11 cellular contexts compared by ENCODE assay signal in genomic region chr3:23728651-23729117, GRCh38.
DNase-seq lines count a peak whose midpoint lies in the region; FAIRE-seq and TF ChIP-seq lines count a peak whose summit lies in the region.
"Had no signal": no experiment of that assay in that cellular context is flagged by ENCODE, and none has a peak within 500 bp of the region (broad histone marks: within the 10 kb centered on the region; RNA-seq: fewer than 3 reads in every experiment).

No MANE protein-coding gene starts in this region.

- POLR2A ChIA-PET in PC-9 (lab: Charles Lee; ENCODE audit: unreplicated experiment), result interaction anchor here (0.5 to 0.6 kb wide), 6 partner anchors 72 to 693 kb away, joined by 3 to 12 read pairs (median 5); partner anchors contain the start of genes NKIRAS1 and RPL15

- H3K4me2 ChIP-seq in PC-9, result peak overlapping the region; percentile 50

- H3K4me1 Mint-ChIP-seq in endodermal cell (peaks cover 16% of the 10 kb centered on the region), mesothelial cell of epicardium (peaks cover 12% of the 10 kb centered on the region)

- no peak overlapping the region; the same call in 1 of the 2 replicates for H2AFZ ChIP-seq in PC-9

- H3K9me3 ChIP-seq in PC-9 (ENCODE audit: insufficient read depth, low read depth), result no peaks in the 10 kb centered on the region
- H3K9me3 ChIP-seq in endodermal cell (ENCODE audit: control insufficient read depth, low read length), result no peaks in the 10 kb centered on the region
- no peaks in the 10 kb centered on the region for H3K9me3 ChIP-seq in right atrium auricular region

- H3K27ac ChIP-seq in PC-9, result peak overlapping the region; percentile 77
- no peak overlapping the region for H3K27ac ChIP-seq in endodermal cell (ENCODE audit: low read depth, low read length)
- no peak overlapping the region for H3K27ac ChIP-seq in right atrium auricular region

- no peak overlapping the region for H3K4me3 Mint-ChIP-seq in endodermal cell
- H3K4me3 Mint-ChIP-seq in mesothelial cell of epicardium, result no peak overlapping the region
- H3K4me3 Mint-ChIP-seq: activated CD8-positive, alpha-beta T cell treated with anti-CD3 and anti-CD28 coated beads for 36 hours had no signal

- H3K9me3 Mint-ChIP-seq in endodermal cell (no peaks in the 10 kb centered on the region), mesothelial cell of epicardium (peaks cover 8% of the 10 kb centered on the region)
- H3K9me3 Mint-ChIP-seq: activated CD8-positive, alpha-beta T cell treated with anti-CD3 and anti-CD28 coated beads for 36 hours had no signal

- H3K36me3 Mint-ChIP-seq in endodermal cell (ENCODE audit: low read depth) (no peaks in the 10 kb centered on the region), mesothelial cell of epicardium (no peaks in the 10 kb centered on the region)

- CTCF ChIA-PET in PC-9 (lab: Charles Lee), result no interaction called here

- H3K4me1 ChIP-seq in PC-9 (replicated peaks; ENCODE audit: insufficient read depth), result peaks cover 54% of the 10 kb centered on the region
- peaks cover 8% of the 10 kb centered on the region for H3K4me1 ChIP-seq in endodermal cell (ENCODE audit: control insufficient read depth, insufficient read depth, low read length)
- H3K4me1 ChIP-seq in right atrium auricular region, result peaks cover 0 to 4% of the 10 kb centered on the region in 2 donors

- FAIRE-seq in G401.6 (lab: Jason Lieb, UNC), result peak; percentile 69

- H3K27ac Mint-ChIP-seq in endodermal cell (no peak overlapping the region), mesothelial cell of epicardium (peak overlapping the region; percentile 75)
- H3K27ac Mint-ChIP-seq: activated CD8-positive, alpha-beta T cell treated with anti-CD3 and anti-CD28 coated beads for 36 hours had no signal

- no peaks in the 10 kb centered on the region for H3K9me2 ChIP-seq in PC-9 (ENCODE audit: insufficient read depth)

- DNase-seq in PC-9 (peak; percentile 75 to 86), endodermal cell (peak; percentile 75), mesothelial cell of epicardium (ENCODE audit: low spot score in 2 of 2, unreplicated experiment in 2 of 2) (no peak), right atrium auricular region (ENCODE audit: low spot score) (no peak), NCI-H146 treated with DMSO at 0.1 percent for 48 hours (lab: John Stamatoyannopoulos, UW; ENCODE audit: unreplicated experiment) (no peak), SIG-M5 (lab: John Stamatoyannopoulos, UW) (no peak), NCI-H446 treated with DMSO at 0.1 percent for 48 hours (lab: John Stamatoyannopoulos, UW) (no peak)
- DNase-seq: activated CD8-positive, alpha-beta T cell treated with anti-CD3 and anti-CD28 coated beads for 36 hours; DMS53; NCI-H1048 had no signal

- H4K20me1 ChIP-seq in PC-9 (ENCODE audit: insufficient read depth), result no peaks in the 10 kb centered on the region

- BruUV-seq in PC-9 (replicated peaks; lab: Mats Ljungman, UMichigan), result no TSS peak

- 50% methylated on average over 4 of the region's 4 CpGs; no CpG with 5 or more reads in 1 of the 2 experiments for WGBS in endodermal cell (ENCODE audit: insufficient coverage in 1 of 2, insufficient read length in 1 of 2), 2 experiments

- intact Hi-C loops in PC-9 (cut with micrococcal nuclease; ENCODE audit: unreplicated experiment), result no loop called here

- H3K36me3 ChIP-seq in PC-9 (ENCODE audit: low read depth) (no peaks in the 10 kb centered on the region), endodermal cell (ENCODE audit: control insufficient read depth, insufficient read depth, low read length) (no peaks in the 10 kb centered on the region), right atrium auricular region (no peaks in the 10 kb centered on the region)

- TF ChIP-seq CTCF in PC-9 (conservative IDR thresholded peaks at IDR 0.05) (no peak), endodermal cell (conservative IDR thresholded peaks at IDR 0.05) (no peak), mesothelial cell of epicardium (IDR thresholded peaks at IDR 0.05; ENCODE audit: unreplicated experiment) (no peak), right atrium auricular region (IDR thresholded peaks at IDR 0.05) (no peak)

- no peaks in the 10 kb centered on the region for H3K27me3 ChIP-seq in PC-9 (ENCODE audit: insufficient read depth, low read depth)
- H3K27me3 ChIP-seq in endodermal cell (ENCODE audit: control insufficient read depth, insufficient read depth, low read length, poor library complexity, severe bottlenecking), result no peaks in the 10 kb centered on the region
- no peaks in the 10 kb centered on the region for H3K27me3 ChIP-seq in right atrium auricular region

- H3K4me3 ChIP-seq in PC-9, result no peak overlapping the region
- H3K4me3 ChIP-seq in endodermal cell (ENCODE audit: low read length), result no peak overlapping the region
- no peak overlapping the region for H3K4me3 ChIP-seq in right atrium auricular region

- H3K9ac ChIP-seq in endodermal cell (ENCODE audit: extremely low read depth, low read length, poor library complexity, severe bottlenecking), result no peak overlapping the region

- H3F3A ChIP-seq in PC-9 (ENCODE audit: insufficient read depth, low read depth), result peaks cover 34% of the 10 kb centered on the region; the same call in 1 of the 2 replicates

- no peaks in the 10 kb centered on the region for H3K27me3 Mint-ChIP-seq in endodermal cell (ENCODE audit: insufficient read depth)
- H3K27me3 Mint-ChIP-seq in mesothelial cell of epicardium (ENCODE audit: low read depth), result no peaks in the 10 kb centered on the region
- H3K27me3 Mint-ChIP-seq: activated CD8-positive, alpha-beta T cell treated with anti-CD3 and anti-CD28 coated beads for 36 hours had no signal

- no peaks in the 10 kb centered on the region for H3K79me2 ChIP-seq in PC-9 (ENCODE audit: low read depth)

Comparison
In these comparisons a context has a peak if more than half of its experiments do, and no peak if none do; other contexts are left out.
1. DNase-seq: peak in PC-9 (2 of 2) and endodermal cell (single experiment); none in mesothelial cell of epicardium (0 of 2), right atrium auricular region (single experiment), NCI-H146 treated with DMSO at 0.1 percent for 48 hours (single experiment), SIG-M5 (single experiment) and NCI-H446 treated with DMSO at 0.1 percent for 48 hours (single experiment).